ENCODE assay signal across 15 cellular contexts in the genomic region with DNA sequence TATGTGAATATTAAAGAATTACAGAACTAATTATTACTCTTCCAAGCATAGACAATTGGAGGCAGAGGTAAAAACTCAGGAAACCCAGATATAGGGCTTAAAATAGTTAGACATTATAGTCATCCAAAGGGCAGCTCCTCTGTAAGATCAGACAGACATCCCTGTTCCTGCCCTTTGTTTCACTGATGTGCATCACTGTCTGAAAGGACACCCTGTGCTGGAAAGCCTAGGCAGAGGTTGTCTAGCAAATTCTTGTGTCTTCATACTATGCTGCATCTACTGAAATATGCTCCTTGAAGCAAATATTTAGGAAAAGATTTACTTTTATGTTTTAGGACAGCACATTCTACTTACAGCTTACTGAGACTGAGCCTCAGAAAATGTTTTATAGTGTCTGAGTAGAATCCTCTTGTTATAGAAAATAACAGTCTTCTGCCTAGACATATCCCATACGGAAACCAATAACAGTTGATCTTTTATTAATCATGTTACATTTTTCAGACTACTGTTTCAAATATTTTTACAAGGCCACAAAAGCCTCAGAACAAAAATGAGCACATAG.
DNase-seq lines count a peak whose midpoint lies in the region; ATAC-seq, FAIRE-seq and TF ChIP-seq lines count a peak whose summit lies in the region.
"Had no signal": no experiment of that assay in that cellular context is flagged by ENCODE, and none has a peak within 500 bp of the region (broad histone marks: within the 10 kb centered on the region; RNA-seq: fewer than 3 reads in every experiment).

No MANE protein-coding gene starts in this region.

- no peak overlapping the region for H3K4me3 Mint-ChIP-seq in activated naive CD8-positive, alpha-beta T cell treated with anti-CD3 and anti-CD28 coated beads, Interleukin-2, amount 50 U/mL, for 24 hours
- no peak overlapping the region for H3K4me3 Mint-ChIP-seq in activated T-cell treated with anti-CD3 and anti-CD28 coated beads, Interleukin-2, amount 50 U/mL, for 24 hours
- H3K4me3 Mint-ChIP-seq: activated naive CD4-positive, alpha-beta T cell treated with anti-CD3 and anti-CD28 coated beads for 36 hours; WTC11 had no signal

- H3K4me3 ChIP-seq in A549: no peak overlapping the region
- no peak overlapping the region for H3K4me3 ChIP-seq in mammary epithelial cell (replicated peaks in 1 of 3; ENCODE audit: insufficient read depth in 1 of 3, low read depth in 2 of 3, low read length in 3 of 3)
- H3K4me3 ChIP-seq: lung had no signal

- H3K27ac Mint-ChIP-seq in activated naive CD8-positive, alpha-beta T cell treated with anti-CD3 and anti-CD28 coated beads, Interleukin-2, amount 50 U/mL, for 24 hours: no peak overlapping the region
- no peak overlapping the region for H3K27ac Mint-ChIP-seq in activated T-cell treated with anti-CD3 and anti-CD28 coated beads, Interleukin-2, amount 50 U/mL, for 24 hours
- H3K27ac Mint-ChIP-seq: activated naive CD4-positive, alpha-beta T cell treated with anti-CD3 and anti-CD28 coated beads for 36 hours; WTC11 had no signal

- H3K27ac ChIP-seq in A549 (peak overlapping the region; percentile 45 to 53; a peak in 5 of 6 replicates), mammary epithelial cell (ENCODE audit: insufficient read depth, low read depth, low read length) (peak overlapping the region; percentile 92)

- H2AFZ ChIP-seq in mammary epithelial cell (ENCODE audit: low read depth, low read length): no peak overlapping the region

- DNase-seq in A549 (ENCODE audit: low read depth in 1 of 2, low spot score in 1 of 2): peak in 1 of 2 experiments; percentile 36
- peak; percentile 52 for DNase-seq in HT1080 (ENCODE audit: low read depth)
- peak; percentile 69 for DNase-seq in mammary epithelial cell
- DNase-seq in islet precursor cell: peak; percentile 71
- DNase-seq in NOMO-1 treated with DMSO at 0.1 percent for 48 hours (lab: John Stamatoyannopoulos, UW; ENCODE audit: unreplicated experiment): no peak
- no peak for DNase-seq in activated naive CD8-positive, alpha-beta T cell treated with anti-CD3 and anti-CD28 coated beads, Interleukin-2, amount 50 U/mL, for 24 hours
- DNase-seq in sciatic nerve (ENCODE audit: low spot score): no peak
- DNase-seq in activated T-cell treated with anti-CD3 and anti-CD28 coated beads, Interleukin-2, amount 50 U/mL, for 24 hours: no peak
- DNase-seq: activated naive CD4-positive, alpha-beta T cell treated with anti-CD3 and anti-CD28 coated beads for 36 hours; central memory CD4-positive, alpha-beta T cell; erythroblast; occipital lobe; substantia nigra had no signal

- no peaks in the 10 kb centered on the region for H3K36me3 Mint-ChIP-seq in activated naive CD8-positive, alpha-beta T cell treated with anti-CD3 and anti-CD28 coated beads, Interleukin-2, amount 50 U/mL, for 24 hours (ENCODE audit: low read depth)
- H3K36me3 Mint-ChIP-seq in activated T-cell treated with anti-CD3 and anti-CD28 coated beads, Interleukin-2, amount 50 U/mL, for 24 hours (ENCODE audit: low read depth): no peaks in the 10 kb centered on the region
- H3K36me3 Mint-ChIP-seq: WTC11 had no signal

- peak; percentile 83 to 84 for ATAC-seq in A549
- no peak for ATAC-seq in activated naive CD8-positive, alpha-beta T cell treated with anti-CD3 and anti-CD28 coated beads, Interleukin-2, amount 50 U/mL, for 24 hours
- ATAC-seq in sciatic nerve: no peak
- ATAC-seq: WTC11 had no signal

- H4K20me1 ChIP-seq in mammary epithelial cell (ENCODE audit: insufficient read depth, low read length): no peaks in the 10 kb centered on the region

- in situ Hi-C loops in mammary epithelial cell (cut with MboI; ENCODE audit: low sequenced_read_pairs in 2 of 2): no loop called here

- H3K9ac ChIP-seq in mammary epithelial cell (ENCODE audit: insufficient read depth, low read length): peak overlapping the region; percentile 40

- H3K9me3 Mint-ChIP-seq in activated naive CD8-positive, alpha-beta T cell treated with anti-CD3 and anti-CD28 coated beads, Interleukin-2, amount 50 U/mL, for 24 hours: peaks cover 25% of the 10 kb centered on the region
- peaks cover 13% of the 10 kb centered on the region for H3K9me3 Mint-ChIP-seq in activated T-cell treated with anti-CD3 and anti-CD28 coated beads, Interleukin-2, amount 50 U/mL, for 24 hours
- H3K9me3 Mint-ChIP-seq: WTC11 had no signal

- intact Hi-C loops in mammary epithelial cell (cut with micrococcal nuclease): loop anchor here (2.0 to 10.0 kb wide), 4 partner anchors 35 to 251 kb away; no protein-coding TSS in a partner anchor
- intact Hi-C loops in sciatic nerve (cut with DNase I): no loop called here

- TF ChIP-seq RAD21 in A549 (conservative IDR thresholded peaks at IDR 0.05 in 1 of 2, IDR thresholded peaks at IDR 0.05 in 1 of 2): no peak

- FAIRE-seq in A549 (lab: Jason Lieb, UNC): no peak

- BruUV-seq in mammary epithelial cell (replicated peaks; lab: Mats Ljungman, UMichigan): TSS peak; percentile 19

- no peaks in the 10 kb centered on the region for H3K9me3 ChIP-seq in A549
- no peaks in the 10 kb centered on the region for H3K9me3 ChIP-seq in mammary epithelial cell (replicated peaks; ENCODE audit: insufficient read depth, low read length)

- H3K79me2 ChIP-seq in mammary epithelial cell (ENCODE audit: insufficient read depth, low read length): no peaks in the 10 kb centered on the region

- H3K4me1 ChIP-seq in A549: peaks cover 39% of the 10 kb centered on the region
- H3K4me1 ChIP-seq in mammary epithelial cell (ENCODE audit: insufficient read depth, low read length): peaks cover 43% of the 10 kb centered on the region

- H3K4me2 ChIP-seq in A549 (peak overlapping the region; percentile 66), mammary epithelial cell (ENCODE audit: insufficient read depth, low read depth, low read length) (peak overlapping the region; percentile 51)

- TF ChIP-seq CTCF in A549 (IDR thresholded peaks at IDR 0.05) (no peak), mammary epithelial cell (conservative IDR thresholded peaks at IDR 0.05 in 1 of 2, IDR thresholded peaks at IDR 0.05 in 1 of 2; ENCODE audit: extremely low read depth in 1 of 2, insufficient read depth in 1 of 2, low read depth in 1 of 2, low read length in 2 of 2) (no peak)

- no peaks in the 10 kb centered on the region for H3K27me3 Mint-ChIP-seq in activated naive CD8-positive, alpha-beta T cell treated with anti-CD3 and anti-CD28 coated beads, Interleukin-2, amount 50 U/mL, for 24 hours
- no peaks in the 10 kb centered on the region for H3K27me3 Mint-ChIP-seq in activated T-cell treated with anti-CD3 and anti-CD28 coated beads, Interleukin-2, amount 50 U/mL, for 24 hours

- no peak for TF ChIP-seq POLR2A in A549 (IDR thresholded peaks at IDR 0.05; ENCODE audit: low read length)

- CTCF ChIA-PET in A549 (lab: Yijun Ruan, JAX) (no interaction called here), mammary epithelial cell (lab: Charles Lee; ENCODE audit: low non-redundant PET) (interaction anchor here (0.7 kb wide), 1 partner anchor 11 kb away, joined by 3 read pairs; no protein-coding TSS in a partner anchor)

- H3K36me3 ChIP-seq in mammary epithelial cell (ENCODE audit: insufficient read depth, low read length): no peaks in the 10 kb centered on the region

- 33% methylated on average over 1 of the region's 1 CpG for WGBS in A549 (ENCODE audit: missing lambda C conversion rate)
- 6% methylated on average over 1 of the region's 1 CpG for WGBS in mammary epithelial cell (ENCODE audit: low coverage, missing lambda C conversion rate)

- POLR2A ChIA-PET in A549 (lab: Yijun Ruan, JAX): no interaction called here

- dilution Hi-C loops in mammary epithelial cell (cut with HindIII; ENCODE audit: low sequenced_read_pairs): no loop called here

- no peak for TF ChIP-seq EP300 in A549 (IDR thresholded peaks at IDR 0.05)

- H3K27me3 ChIP-seq in mammary epithelial cell (ENCODE audit: insufficient read depth, low read length): no peaks in the 10 kb centered on the region

- no peaks in the 10 kb centered on the region for H3K4me1 Mint-ChIP-seq in activated naive CD8-positive, alpha-beta T cell treated with anti-CD3 and anti-CD28 coated beads, Interleukin-2, amount 50 U/mL, for 24 hours
- no peaks in the 10 kb centered on the region for H3K4me1 Mint-ChIP-seq in activated T-cell treated with anti-CD3 and anti-CD28 coated beads, Interleukin-2, amount 50 U/mL, for 24 hours (ENCODE audit: low read depth)

TF ChIP-seq in A549, 52 proteins besides CTCF, POLR2A, EP300 and RAD21:
- TF ChIP-seq CHD2 (IDR thresholded peaks at IDR 0.05; ENCODE audit: low read length, partially characterized antibody): no peak
- no peak for TF ChIP-seq HOXB13 (CRISPR knock-in tag; IDR thresholded peaks at IDR 0.05; ENCODE audit: low read depth)
- no peak for TF ChIP-seq ZFP36 (IDR thresholded peaks at IDR 0.05; ENCODE audit: borderline replicate concordance, partially characterized antibody)
- TF ChIP-seq, protein P1, sequence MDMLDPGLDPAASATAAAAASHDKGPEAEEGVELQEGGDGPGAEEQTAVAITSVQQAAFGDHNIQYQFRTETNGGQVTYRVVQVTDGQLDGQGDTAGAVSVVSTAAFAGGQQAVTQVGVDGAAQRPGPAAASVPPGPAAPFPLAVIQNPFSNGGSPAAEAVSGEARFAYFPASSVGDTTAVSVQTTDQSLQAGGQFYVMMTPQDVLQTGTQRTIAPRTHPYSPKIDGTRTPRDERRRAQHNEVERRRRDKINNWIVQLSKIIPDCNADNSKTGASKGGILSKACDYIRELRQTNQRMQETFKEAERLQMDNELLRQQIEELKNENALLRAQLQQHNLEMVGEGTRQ (IDR thresholded peaks at IDR 0.05): no peak
- TF ChIP-seq, protein P2, sequence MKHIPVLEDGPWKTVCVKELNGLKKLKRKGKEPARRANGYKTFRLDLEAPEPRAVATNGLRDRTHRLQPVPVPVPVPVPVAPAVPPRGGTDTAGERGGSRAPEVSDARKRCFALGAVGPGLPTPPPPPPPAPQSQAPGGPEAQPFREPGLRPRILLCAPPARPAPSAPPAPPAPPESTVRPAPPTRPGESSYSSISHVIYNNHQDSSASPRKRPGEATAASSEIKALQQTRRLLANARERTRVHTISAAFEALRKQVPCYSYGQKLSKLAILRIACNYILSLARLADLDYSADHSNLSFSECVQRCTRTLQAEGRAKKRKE (CRISPR knock-in tag; IDR thresholded peaks at IDR 0.05; ENCODE audit: low read depth): no peak
- TF ChIP-seq, protein P3, sequence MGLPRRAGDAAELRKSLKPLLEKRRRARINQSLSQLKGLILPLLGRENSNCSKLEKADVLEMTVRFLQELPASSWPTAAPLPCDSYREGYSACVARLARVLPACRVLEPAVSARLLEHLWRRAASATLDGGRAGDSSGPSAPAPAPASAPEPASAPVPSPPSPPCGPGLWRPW (IDR thresholded peaks at IDR 0.05): no peak
- no peak for TF ChIP-seq FOSB (CRISPR knock-in tag; IDR thresholded peaks at IDR 0.05)
- no peak for TF ChIP-seq RCOR1 (IDR thresholded peaks at IDR 0.05; ENCODE audit: low read depth, low read length)

Comparison
In these comparisons a context has a peak if more than half of its experiments do, and no peak if none do; other contexts are left out.
1. ATAC-seq: peak in A549 (2 of 2); none in activated naive CD8-positive, alpha-beta T cell treated with anti-CD3 and anti-CD28 coated beads, Interleukin-2, amount 50 U/mL, for 24 hours (single experiment) and sciatic nerve (single experiment).
2. DNase-seq: peak in HT1080 (single experiment), mammary epithelial cell (single experiment) and islet precursor cell (single experiment); none in NOMO-1 treated with DMSO at 0.1 percent for 48 hours (single experiment), activated naive CD8-positive, alpha-beta T cell treated with anti-CD3 and anti-CD28 coated beads, Interleukin-2, amount 50 U/mL, for 24 hours (single experiment), sciatic nerve (single experiment) and activated T-cell treated with anti-CD3 and anti-CD28 coated beads, Interleukin-2, amount 50 U/mL, for 24 hours (single experiment).